In the genomic region with DNA sequence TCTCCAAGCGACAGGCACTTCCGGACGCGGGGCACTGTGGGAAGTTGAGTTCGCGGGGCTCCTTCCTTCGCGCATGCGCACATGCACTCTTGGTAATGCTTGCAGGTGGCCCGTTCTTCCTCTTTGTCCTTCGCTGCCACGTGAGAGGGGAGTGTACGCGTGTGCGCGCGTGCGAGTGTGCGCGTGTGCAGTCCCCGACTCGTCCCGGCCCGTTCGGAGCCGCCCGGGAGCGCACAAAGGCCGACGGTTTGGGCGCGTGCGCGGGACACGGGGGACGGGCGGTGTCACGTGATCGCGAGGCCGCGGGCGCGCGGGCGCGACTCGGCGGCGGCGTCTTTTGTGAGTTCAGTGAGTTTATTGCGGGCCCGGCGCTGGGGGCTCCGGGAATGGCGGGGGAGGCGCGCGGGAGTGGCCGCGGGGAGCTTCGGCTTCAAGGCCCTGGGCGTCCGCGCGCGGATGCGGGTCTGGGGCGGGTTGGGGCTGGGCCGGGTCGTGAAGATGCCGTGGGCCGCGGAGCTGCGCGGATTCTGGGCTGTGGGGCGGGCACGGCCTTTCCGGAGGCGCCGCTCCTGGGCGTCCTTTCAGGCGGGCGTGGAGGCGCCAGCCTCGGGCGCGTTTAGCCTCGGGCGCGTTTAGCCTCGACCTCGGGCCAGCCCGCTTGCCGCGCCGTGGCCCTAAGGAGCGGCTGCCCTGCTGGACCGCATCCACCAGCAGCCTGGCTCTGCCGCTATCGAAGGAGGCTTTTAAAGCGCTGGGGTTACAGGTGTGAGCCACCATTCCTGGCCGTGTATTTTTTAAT, we compare ENCODE assay signal across 1 cellular context.
TF ChIP-seq lines count a peak whose summit lies in the region.

A gene (plus strand): TSS at position 303 of the 799 bp plus-strand sequence. CDS start 3,959 bp downstream, outside the sequence.

TF ChIP-seq in K562, 482 proteins besides CTCF, POLR2A, EP300 and RAD21 (continued from another document and continues in another):
- TF ChIP-seq CSDE1 (IDR thresholded peaks at IDR 0.05) (peak in 1 of 2 experiments; percentile 60; a peak in 1 of 4 replicates), EHMT2 (IDR thresholded peaks at IDR 0.05) (no peak), GABPA (tag; conservative IDR thresholded peaks at IDR 0.05; ENCODE audit: low read depth) (peak; percentile 94), POLR3A (IDR thresholded peaks at IDR 0.05; ENCODE audit: borderline replicate concordance, extremely low read depth, insufficient read depth, insufficient read length) (no peak), HIVEP1 (CRISPR knock-in tag; IDR thresholded peaks at IDR 0.05) (0 out of 2 replicates have a peak, but pooled peaks have one; percentile 55), LEF1 (IDR thresholded peaks at IDR 0.05) (no peak), SAP30 (IDR thresholded peaks at IDR 0.05; ENCODE audit: borderline replicate concordance, insufficient read depth, low read depth, low read length, poor library complexity, severe bottlenecking) (peak; percentile 30), MEIS2 (IDR thresholded peaks at IDR 0.05; ENCODE audit: partially characterized antibody) (peak; percentile 92), EP400 (IDR thresholded peaks at IDR 0.05) (peak; percentile 78; the same call in 1 of the 2 replicates), SIRT6 (IDR thresholded peaks at IDR 0.05; ENCODE audit: low read depth, low read length) (no peak), MTA2 (IDR thresholded peaks at IDR 0.05; ENCODE audit: low read depth) (no peak), FUS (optimal IDR thresholded peaks at IDR 0.05; ENCODE audit: low read depth, low read length) (peak; percentile 62), HNRNPL (IDR thresholded peaks at IDR 0.05; ENCODE audit: low read depth, low read length) (no peak), ZNF696 (CRISPR knock-in tag; conservative IDR thresholded peaks at IDR 0.05) (no peak), MAFF (IDR thresholded peaks at IDR 0.05; ENCODE audit: low read length) (no peak), ZNF76 (CRISPR knock-in tag; IDR thresholded peaks at IDR 0.05; ENCODE audit: borderline replicate concordance) (no peak), SREBF1 (IDR thresholded peaks at IDR 0.05; ENCODE audit: borderline replicate concordance, low read depth, low read length) (peak; percentile 81; the same call in 1 of the 2 replicates), TEAD4 (IDR thresholded peaks at IDR 0.05; ENCODE audit: low read length) (no peak), TEAD4 (CRISPR knock-in tag; IDR thresholded peaks at IDR 0.05; ENCODE audit: borderline replicate concordance) (peak; percentile 88; the same call in 1 of the 2 replicates), ZNF583 (CRISPR knock-in tag; IDR thresholded peaks at IDR 0.05) (peak; percentile 53; the same call in 1 of the 2 replicates), RCOR1 (IDR thresholded peaks at IDR 0.05; ENCODE audit: borderline replicate concordance in 1 of 2, low read depth in 2 of 2, low read length in 2 of 2) (peak in 1 of 2 experiments; percentile 23; a peak in 1 of 4 replicates), ZC3H11A (IDR thresholded peaks at IDR 0.05; ENCODE audit: low read depth, low read length) (no peak), MYBL2 (IDR thresholded peaks at IDR 0.05; ENCODE audit: low read depth) (no peak), MYBL2 (CRISPR knock-in tag; IDR thresholded peaks at IDR 0.05; ENCODE audit: borderline replicate concordance) (no peak), TAF7 (tag; IDR thresholded peaks at IDR 0.05) (no peak), MXI1 (IDR thresholded peaks at IDR 0.05; ENCODE audit: low read depth, low read length) (peak; percentile 84; the same call in 1 of the 2 replicates), NCOR1 (IDR thresholded peaks at IDR 0.05) (no peak), RB1 (IDR thresholded peaks at IDR 0.05; ENCODE audit: low read depth) (peak; percentile 60), RHOXF2B (CRISPR knock-in tag; conservative IDR thresholded peaks at IDR 0.05) (no peak), ETS2 (tag; IDR thresholded peaks at IDR 0.05; ENCODE audit: borderline replicate concordance, poor library complexity, severe bottlenecking) (no peak), POLR2G (IDR thresholded peaks at IDR 0.05; ENCODE audit: low read depth, low read length) (peak; percentile 97), BHLHE40 (IDR thresholded peaks at IDR 0.05; ENCODE audit: low read length) (peak; percentile 98), RBM25 (IDR thresholded peaks at IDR 0.05; ENCODE audit: low read depth, low read length, severe bottlenecking) (peak; percentile 21), STAG1 (CRISPR knock-in tag; IDR thresholded peaks at IDR 0.05; ENCODE audit: borderline replicate concordance) (peak; percentile 23; the same call in 1 of the 2 replicates), ZFPM2 (CRISPR knock-in tag; IDR thresholded peaks at IDR 0.05) (no peak), POLR2AphosphoS5 (IDR thresholded peaks at IDR 0.05; ENCODE audit: control insufficient read depth, insufficient read depth, low read depth, low read length) (peak; percentile 56; the same call in 1 of the 2 replicates), ETV6 (IDR thresholded peaks at IDR 0.05; ENCODE audit: borderline replicate concordance in 1 of 2, low read depth in 2 of 2, low read length in 1 of 2) (no peak), ETV6 (CRISPR knock-in tag; IDR thresholded peaks at IDR 0.05; ENCODE audit: borderline replicate concordance) (peak; percentile 79; the same call in 1 of the 2 replicates), SUPT5H (IDR thresholded peaks at IDR 0.05) (peak; percentile 72), LARP7 (IDR thresholded peaks at IDR 0.05) (no peak), ZNF79 (CRISPR knock-in tag; IDR thresholded peaks at IDR 0.05; ENCODE audit: low read depth) (no peak), TOE1 (IDR thresholded peaks at IDR 0.05; ENCODE audit: borderline replicate concordance) (peak; percentile 99), TOE1 (CRISPR knock-in tag; IDR thresholded peaks at IDR 0.05; ENCODE audit: borderline replicate concordance, low read depth) (no peak), ZNF830 (CRISPR knock-in tag; IDR thresholded peaks at IDR 0.05) (0 out of 2 replicates have a peak, but pooled peaks have one; percentile 84)
- TF ChIP-seq, protein P1, sequence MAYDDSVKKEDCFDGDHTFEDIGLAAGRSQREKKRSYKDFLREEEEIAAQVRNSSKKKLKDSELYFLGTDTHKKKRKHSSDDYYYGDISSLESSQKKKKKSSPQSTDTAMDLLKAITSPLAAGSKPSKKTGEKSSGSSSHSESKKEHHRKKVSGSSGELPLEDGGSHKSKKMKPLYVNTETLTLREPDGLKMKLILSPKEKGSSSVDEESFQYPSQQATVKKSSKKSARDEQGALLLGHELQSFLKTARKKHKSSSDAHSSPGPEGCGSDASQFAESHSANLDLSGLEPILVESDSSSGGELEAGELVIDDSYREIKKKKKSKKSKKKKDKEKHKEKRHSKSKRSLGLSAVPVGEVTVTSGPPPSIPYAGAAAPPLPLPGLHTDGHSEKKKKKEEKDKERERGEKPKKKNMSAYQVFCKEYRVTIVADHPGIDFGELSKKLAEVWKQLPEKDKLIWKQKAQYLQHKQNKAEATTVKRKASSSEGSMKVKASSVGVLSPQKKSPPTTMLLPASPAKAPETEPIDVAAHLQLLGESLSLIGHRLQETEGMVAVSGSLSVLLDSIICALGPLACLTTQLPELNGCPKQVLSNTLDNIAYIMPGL (CRISPR knock-in tag; IDR thresholded peaks at IDR 0.05): no peak; the same call in 1 of the 2 replicates
- TF ChIP-seq, protein P2, sequence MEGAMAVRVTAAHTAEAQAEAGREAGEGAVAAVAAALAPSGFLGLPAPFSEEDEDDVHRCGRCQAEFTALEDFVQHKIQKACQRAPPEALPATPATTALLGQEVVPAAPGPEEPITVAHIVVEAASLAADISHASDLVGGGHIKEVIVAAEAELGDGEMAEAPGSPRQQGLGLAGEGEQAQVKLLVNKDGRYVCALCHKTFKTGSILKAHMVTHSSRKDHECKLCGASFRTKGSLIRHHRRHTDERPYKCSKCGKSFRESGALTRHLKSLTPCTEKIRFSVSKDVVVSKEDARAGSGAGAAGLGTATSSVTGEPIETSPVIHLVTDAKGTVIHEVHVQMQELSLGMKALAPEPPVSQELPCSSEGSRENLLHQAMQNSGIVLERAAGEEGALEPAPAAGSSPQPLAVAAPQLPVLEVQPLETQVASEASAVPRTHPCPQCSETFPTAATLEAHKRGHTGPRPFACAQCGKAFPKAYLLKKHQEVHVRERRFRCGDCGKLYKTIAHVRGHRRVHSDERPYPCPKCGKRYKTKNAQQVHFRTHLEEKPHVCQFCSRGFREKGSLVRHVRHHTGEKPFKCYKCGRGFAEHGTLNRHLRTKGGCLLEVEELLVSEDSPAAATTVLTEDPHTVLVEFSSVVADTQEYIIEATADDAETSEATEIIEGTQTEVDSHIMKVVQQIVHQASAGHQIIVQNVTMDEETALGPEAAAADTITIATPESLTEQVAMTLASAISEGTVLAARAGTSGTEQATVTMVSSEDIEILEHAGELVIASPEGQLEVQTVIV (CRISPR knock-in tag; IDR thresholded peaks at IDR 0.05; ENCODE audit: borderline replicate concordance): no peak
- TF ChIP-seq, protein P3, sequence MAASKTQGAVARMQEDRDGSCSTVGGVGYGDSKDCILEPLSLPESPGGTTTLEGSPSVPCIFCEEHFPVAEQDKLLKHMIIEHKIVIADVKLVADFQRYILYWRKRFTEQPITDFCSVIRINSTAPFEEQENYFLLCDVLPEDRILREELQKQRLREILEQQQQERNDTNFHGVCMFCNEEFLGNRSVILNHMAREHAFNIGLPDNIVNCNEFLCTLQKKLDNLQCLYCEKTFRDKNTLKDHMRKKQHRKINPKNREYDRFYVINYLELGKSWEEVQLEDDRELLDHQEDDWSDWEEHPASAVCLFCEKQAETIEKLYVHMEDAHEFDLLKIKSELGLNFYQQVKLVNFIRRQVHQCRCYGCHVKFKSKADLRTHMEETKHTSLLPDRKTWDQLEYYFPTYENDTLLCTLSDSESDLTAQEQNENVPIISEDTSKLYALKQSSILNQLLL (CRISPR knock-in tag; IDR thresholded peaks at IDR 0.05; ENCODE audit: borderline replicate concordance): no peak
- TF ChIP-seq, protein P4, sequence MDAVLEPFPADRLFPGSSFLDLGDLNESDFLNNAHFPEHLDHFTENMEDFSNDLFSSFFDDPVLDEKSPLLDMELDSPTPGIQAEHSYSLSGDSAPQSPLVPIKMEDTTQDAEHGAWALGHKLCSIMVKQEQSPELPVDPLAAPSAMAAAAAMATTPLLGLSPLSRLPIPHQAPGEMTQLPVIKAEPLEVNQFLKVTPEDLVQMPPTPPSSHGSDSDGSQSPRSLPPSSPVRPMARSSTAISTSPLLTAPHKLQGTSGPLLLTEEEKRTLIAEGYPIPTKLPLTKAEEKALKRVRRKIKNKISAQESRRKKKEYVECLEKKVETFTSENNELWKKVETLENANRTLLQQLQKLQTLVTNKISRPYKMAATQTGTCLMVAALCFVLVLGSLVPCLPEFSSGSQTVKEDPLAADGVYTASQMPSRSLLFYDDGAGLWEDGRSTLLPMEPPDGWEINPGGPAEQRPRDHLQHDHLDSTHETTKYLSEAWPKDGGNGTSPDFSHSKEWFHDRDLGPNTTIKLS (IDR thresholded peaks at IDR 0.05; ENCODE audit: borderline replicate concordance, low read depth): peak; percentile 93
- TF ChIP-seq, protein P5, sequence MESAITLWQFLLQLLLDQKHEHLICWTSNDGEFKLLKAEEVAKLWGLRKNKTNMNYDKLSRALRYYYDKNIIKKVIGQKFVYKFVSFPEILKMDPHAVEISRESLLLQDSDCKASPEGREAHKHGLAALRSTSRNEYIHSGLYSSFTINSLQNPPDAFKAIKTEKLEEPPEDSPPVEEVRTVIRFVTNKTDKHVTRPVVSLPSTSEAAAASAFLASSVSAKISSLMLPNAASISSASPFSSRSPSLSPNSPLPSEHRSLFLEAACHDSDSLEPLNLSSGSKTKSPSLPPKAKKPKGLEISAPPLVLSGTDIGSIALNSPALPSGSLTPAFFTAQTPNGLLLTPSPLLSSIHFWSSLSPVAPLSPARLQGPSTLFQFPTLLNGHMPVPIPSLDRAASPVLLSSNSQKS (CRISPR knock-in tag; IDR thresholded peaks at IDR 0.05): no peak
- TF ChIP-seq, protein P6, sequence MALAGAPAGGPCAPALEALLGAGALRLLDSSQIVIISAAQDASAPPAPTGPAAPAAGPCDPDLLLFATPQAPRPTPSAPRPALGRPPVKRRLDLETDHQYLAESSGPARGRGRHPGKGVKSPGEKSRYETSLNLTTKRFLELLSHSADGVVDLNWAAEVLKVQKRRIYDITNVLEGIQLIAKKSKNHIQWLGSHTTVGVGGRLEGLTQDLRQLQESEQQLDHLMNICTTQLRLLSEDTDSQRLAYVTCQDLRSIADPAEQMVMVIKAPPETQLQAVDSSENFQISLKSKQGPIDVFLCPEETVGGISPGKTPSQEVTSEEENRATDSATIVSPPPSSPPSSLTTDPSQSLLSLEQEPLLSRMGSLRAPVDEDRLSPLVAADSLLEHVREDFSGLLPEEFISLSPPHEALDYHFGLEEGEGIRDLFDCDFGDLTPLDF (CRISPR knock-in tag; IDR thresholded peaks at IDR 0.05): peak; percentile 29; the same call in 1 of the 2 replicates
- TF ChIP-seq, protein P7, sequence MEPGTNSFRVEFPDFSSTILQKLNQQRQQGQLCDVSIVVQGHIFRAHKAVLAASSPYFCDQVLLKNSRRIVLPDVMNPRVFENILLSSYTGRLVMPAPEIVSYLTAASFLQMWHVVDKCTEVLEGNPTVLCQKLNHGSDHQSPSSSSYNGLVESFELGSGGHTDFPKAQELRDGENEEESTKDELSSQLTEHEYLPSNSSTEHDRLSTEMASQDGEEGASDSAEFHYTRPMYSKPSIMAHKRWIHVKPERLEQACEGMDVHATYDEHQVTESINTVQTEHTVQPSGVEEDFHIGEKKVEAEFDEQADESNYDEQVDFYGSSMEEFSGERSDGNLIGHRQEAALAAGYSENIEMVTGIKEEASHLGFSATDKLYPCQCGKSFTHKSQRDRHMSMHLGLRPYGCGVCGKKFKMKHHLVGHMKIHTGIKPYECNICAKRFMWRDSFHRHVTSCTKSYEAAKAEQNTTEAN (CRISPR knock-in tag; IDR thresholded peaks at IDR 0.05): peak; percentile 80; the same call in 1 of the 2 replicates
- TF ChIP-seq, protein P8, sequence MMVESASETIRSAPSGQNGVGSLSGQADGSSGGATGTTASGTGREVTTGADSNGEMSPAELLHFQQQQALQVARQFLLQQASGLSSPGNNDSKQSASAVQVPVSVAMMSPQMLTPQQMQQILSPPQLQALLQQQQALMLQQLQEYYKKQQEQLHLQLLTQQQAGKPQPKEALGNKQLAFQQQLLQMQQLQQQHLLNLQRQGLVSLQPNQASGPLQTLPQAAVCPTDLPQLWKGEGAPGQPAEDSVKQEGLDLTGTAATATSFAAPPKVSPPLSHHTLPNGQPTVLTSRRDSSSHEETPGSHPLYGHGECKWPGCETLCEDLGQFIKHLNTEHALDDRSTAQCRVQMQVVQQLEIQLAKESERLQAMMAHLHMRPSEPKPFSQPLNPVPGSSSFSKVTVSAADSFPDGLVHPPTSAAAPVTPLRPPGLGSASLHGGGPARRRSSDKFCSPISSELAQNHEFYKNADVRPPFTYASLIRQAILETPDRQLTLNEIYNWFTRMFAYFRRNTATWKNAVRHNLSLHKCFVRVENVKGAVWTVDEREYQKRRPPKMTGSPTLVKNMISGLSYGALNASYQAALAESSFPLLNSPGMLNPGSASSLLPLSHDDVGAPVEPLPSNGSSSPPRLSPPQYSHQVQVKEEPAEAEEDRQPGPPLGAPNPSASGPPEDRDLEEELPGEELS (CRISPR knock-in tag; IDR thresholded peaks at IDR 0.05; ENCODE audit: borderline replicate concordance): peak; percentile 93; the same call in 1 of the 2 replicates
- TF ChIP-seq, protein P9, sequence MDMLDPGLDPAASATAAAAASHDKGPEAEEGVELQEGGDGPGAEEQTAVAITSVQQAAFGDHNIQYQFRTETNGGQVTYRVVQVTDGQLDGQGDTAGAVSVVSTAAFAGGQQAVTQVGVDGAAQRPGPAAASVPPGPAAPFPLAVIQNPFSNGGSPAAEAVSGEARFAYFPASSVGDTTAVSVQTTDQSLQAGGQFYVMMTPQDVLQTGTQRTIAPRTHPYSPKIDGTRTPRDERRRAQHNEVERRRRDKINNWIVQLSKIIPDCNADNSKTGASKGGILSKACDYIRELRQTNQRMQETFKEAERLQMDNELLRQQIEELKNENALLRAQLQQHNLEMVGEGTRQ (CRISPR knock-in tag; IDR thresholded peaks at IDR 0.05): peak; percentile 93
